Comparison of ENCODE assay signal across 18 cellular contexts in genomic region chr4:160319868-160320260, GRCh38.
DNase-seq lines count a peak whose midpoint lies in the region; ATAC-seq, FAIRE-seq and TF ChIP-seq lines count a peak whose summit lies in the region.
"Had no signal": no experiment of that assay in that cellular context is flagged by ENCODE, and none has a peak within 500 bp of the region (broad histone marks: within the 10 kb centered on the region; RNA-seq: fewer than 3 reads in every experiment).

No MANE protein-coding gene starts in this region.

- H3K4me1 ChIP-seq in PC-3 (ENCODE audit: insufficient read depth, low read length), result peaks cover 23% of the 10 kb centered on the region
- H3K4me1 ChIP-seq: HAP-1 had no signal

- no peaks in the 10 kb centered on the region for H3K9me2 ChIP-seq in PC-3 (replicated peaks; ENCODE audit: low read length)

- no peak overlapping the region for H2AFZ ChIP-seq in PC-3 (ENCODE audit: low read length)

- POLR2A ChIA-PET in PC-3 (lab: Charles Lee; ENCODE audit: unreplicated experiment), result no interaction called here

- peak overlapping the region; percentile 33 for H3K4me2 ChIP-seq in PC-3 (ENCODE audit: low read length)

- peak; percentile 13 for DNase-seq in HPDE6-E6E7 (ENCODE audit: extremely low spot score)
- peak; percentile 46 for DNase-seq in PC-3
- DNase-seq in bronchial epithelial cell (ENCODE audit: low read depth), result peak; percentile 79
- peak; percentile 7 for DNase-seq in renal cortical epithelial cell (ENCODE audit: low read depth)
- no peak for DNase-seq in epidermal melanocyte (ENCODE audit: insufficient read length, low spot score)
- DNase-seq in medulla oblongata (ENCODE audit: extremely low spot score), result no peak
- DNase-seq: CD8-positive, alpha-beta T cell; DMS153; DMS79 treated with DMSO at 0.1 percent for 48 hours; EL; GDM1; HFFc6 had no signal

- H3K27me3 ChIP-seq in PC-3 (ENCODE audit: low read length) (no peaks in the 10 kb centered on the region), bronchial epithelial cell (ENCODE audit: control insufficient read depth, insufficient read depth, low read length) (no peaks in the 10 kb centered on the region)

- H3K27ac ChIP-seq in PC-3 (ENCODE audit: low read length), result peak overlapping the region; percentile 94

- H3K36me3 ChIP-seq in PC-3 (ENCODE audit: low read depth, low read length) (no peaks in the 10 kb centered on the region), bronchial epithelial cell (ENCODE audit: control insufficient read depth, insufficient read depth, low read length) (no peaks in the 10 kb centered on the region)
- H3K36me3 ChIP-seq: HAP-1 had no signal

- FAIRE-seq in bronchial epithelial cell (lab: Jason Lieb, UNC), result no peak
- FAIRE-seq: D721Med, GM12892, H1, HepG2 had no signal

- CTCF ChIA-PET in PC-3 (lab: Charles Lee), result no interaction called here

- no peaks in the 10 kb centered on the region for H4K20me1 ChIP-seq in PC-3 (ENCODE audit: low read length)

- H3K9me3 ChIP-seq in PC-3 (ENCODE audit: low read length), result no peaks in the 10 kb centered on the region
- H3K9me3 ChIP-seq: HAP-1 had no signal

- no TSS peak for BruUV-seq in PC-3 (replicated peaks; lab: Mats Ljungman, UMichigan)

- peak overlapping the region; percentile 31; the same call in 1 of the 2 replicates for H3K9ac ChIP-seq in PC-3 (ENCODE audit: low read length)

- no peak for TF ChIP-seq CTCF in PC-3 (conservative IDR thresholded peaks at IDR 0.05; ENCODE audit: low read depth, low read length)
- no peak for TF ChIP-seq CTCF in bronchial epithelial cell (IDR thresholded peaks at IDR 0.05; ENCODE audit: insufficient read depth, low read length, severe bottlenecking)

- intact Hi-C loops in PC-3 (cut with micrococcal nuclease), result no loop called here

- ATAC-seq in PC-3 (0 out of 2 replicates have a peak, but pooled peaks have one; percentile 38), HG03175 (IDR thresholded peaks at IDR 0.05; ENCODE audit: unreplicated experiment) (no peak)
- ATAC-seq: CD8-positive, alpha-beta T cell; HepG2 had no signal

- H3F3A ChIP-seq in PC-3 (ENCODE audit: low read length, unreplicated experiment), result no peaks in the 10 kb centered on the region

- no peaks in the 10 kb centered on the region for H3K79me2 ChIP-seq in PC-3 (ENCODE audit: low read length)

- H3K4me3 ChIP-seq in PC-3 (ENCODE audit: low read length), result no peak overlapping the region
- H3K4me3 ChIP-seq in bronchial epithelial cell (ENCODE audit: low read depth, low read length), result no peak overlapping the region
- H3K4me3 ChIP-seq: HAP-1 had no signal

Comparison
In these comparisons a context has a peak if more than half of its experiments do, and no peak if none do; other contexts are left out.
1. DNase-seq: peak in HPDE6-E6E7 (single experiment), PC-3 (single experiment), bronchial epithelial cell (single experiment) and renal cortical epithelial cell (single experiment); none in epidermal melanocyte (single experiment) and medulla oblongata (single experiment).